ENCODE assay signal across 26 cellular contexts in the genomic region with DNA sequence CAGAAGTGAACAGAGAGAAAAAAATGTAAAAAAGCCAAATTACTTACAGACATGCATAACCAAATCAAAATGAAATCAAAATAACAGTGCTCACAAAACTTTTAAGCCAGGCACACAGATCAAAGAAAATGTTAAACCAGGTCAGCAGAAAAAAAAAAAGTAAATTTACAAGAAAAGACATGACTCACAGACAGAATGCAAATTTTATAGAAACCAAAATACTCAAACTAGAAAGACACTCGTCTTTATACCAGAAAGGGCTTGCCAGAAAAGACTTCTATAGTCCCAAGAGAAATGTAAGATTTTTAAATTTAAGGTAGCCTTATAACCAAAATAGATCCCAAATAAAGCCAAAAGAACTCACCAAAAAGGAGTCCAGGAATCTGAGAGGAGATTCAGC.
"Had no signal": no experiment of that assay in that cellular context is flagged by ENCODE, and none has a peak within 500 bp of the region (broad histone marks: within the 10 kb centered on the region; RNA-seq: fewer than 3 reads in every experiment).

No MANE protein-coding gene starts in this region.

- H3K27ac Mint-ChIP-seq: activated B cell treated with CpG ODN at 0.5 μM for 24 hours; activated CD8-positive, alpha-beta T cell treated with anti-CD3 and anti-CD28 coated beads, Interleukin-2, amount 10 ng/mL, durations not matched to agents 7 days and 5 days; activated naive CD8-positive, alpha-beta T cell had no signal

- H3K4me3 Mint-ChIP-seq: activated B cell treated with CpG ODN at 0.5 μM for 24 hours; activated CD8-positive, alpha-beta T cell treated with anti-CD3 and anti-CD28 coated beads, Interleukin-2, amount 10 ng/mL, durations not matched to agents 7 days and 5 days; activated naive CD8-positive, alpha-beta T cell; activated T-cell treated with anti-CD3 and anti-CD28 coated beads, Interleukin-2, amount 50 U/mL, for 4 hours had no signal

- DNase-seq: activated B cell treated with CpG ODN at 0.5 μM for 24 hours; activated CD4-positive, alpha-beta T cell treated with anti-CD3 and anti-CD28 coated beads, Interleukin-2, amount 50 U/mL, for 4 hours; activated CD8-positive, alpha-beta memory T cell treated with anti-CD3 and anti-CD28 coated beads, Interleukin-2, amount 50 U/mL, for 48 hours; activated CD8-positive, alpha-beta T cell treated with anti-CD3 and anti-CD28 coated beads, Interleukin-2, amount 10 ng/mL, durations not matched to agents 7 days and 5 days; activated effector memory CD4-positive, alpha-beta T cell treated with Interleukin-2 at 50 U/mL for 16 hours; activated naive CD4-positive, alpha-beta T cell; activated T-cell treated with anti-CD3 and anti-CD28 coated beads, Interleukin-2, amount 50 U/mL, for 4 hours; cerebellar nuclear complex; IMR-90; KG1; NCI-H1092; NCI-H1417; NCI-H1930; NCI-H2107; NCI-H2171 treated with DMSO at 0.1 percent for 48 hours; NCI-H226; NCI-H526; NCI-H774; NK-92 treated with Interleukin-12 subunit alpha and Interleukin-12 subunit beta, amount 100 ng/mL, for 24 hours; SHP77 treated with DMSO at 0.1 percent for 48 hours; T-helper 2 cell; T1000 had no signal

- ATAC-seq: activated CD8-positive, alpha-beta T cell treated with anti-CD3 and anti-CD28 coated beads, Interleukin-2, amount 10 ng/mL, durations not matched to agents 7 days and 5 days; activated T-cell treated with anti-CD3 and anti-CD28 coated beads, Interleukin-2, amount 50 U/mL, for 4 hours had no signal

- FAIRE-seq: colon, RCC 7860, TTC549 had no signal

- H3K4me1 Mint-ChIP-seq: activated B cell treated with CpG ODN at 0.5 μM for 24 hours had no signal

- H3K36me3 Mint-ChIP-seq: activated naive CD8-positive, alpha-beta T cell had no signal

- H3K9me3 Mint-ChIP-seq: activated B cell treated with CpG ODN at 0.5 μM for 24 hours; activated T-cell treated with anti-CD3 and anti-CD28 coated beads, Interleukin-2, amount 50 U/mL, for 4 hours had no signal
